10 cellular contexts compared by ENCODE assay signal in genomic region chr17:27838607-27839006, GRCh38. TPM values are rescaled to one million over a fixed set of nuclear protein-coding genes. Genes with fewer than 3 reads are reported as not detected.
DNase-seq lines count a peak whose midpoint lies in the region; ATAC-seq, FAIRE-seq and TF ChIP-seq lines count a peak whose summit lies in the region.
"Not testable (repeated sequence)": the region's sequence is repeated elsewhere in the genome, so short reads cannot be mapped to it uniquely, and the experiment has no call there.
"Had no signal": no experiment of that assay in that cellular context is flagged by ENCODE, and none has a peak within 500 bp of the region (broad histone marks: within the 10 kb centered on the region; RNA-seq: fewer than 3 reads in every experiment).

No MANE protein-coding gene starts in this region.

- in situ Hi-C loops in K562 (cut with MboI) = not testable (repeated sequence)

- H3K27ac ChIP-seq in K562 (ENCODE audit: extremely low read depth, low read depth, low read length); neuronal stem cell (replicated peaks; ENCODE audit: low read length): not testable (repeated sequence)

- H3K23ac ChIP-seq in neuronal stem cell (ENCODE audit: low read depth, low read length, poor library complexity) = not testable (repeated sequence)

- not testable (repeated sequence) for H2BK5ac ChIP-seq in neuronal stem cell (ENCODE audit: low read length)

- not testable (repeated sequence) for H4K91ac ChIP-seq in neuronal stem cell (ENCODE audit: low read depth, low read length, poor library complexity)

- not testable (repeated sequence) for H3K9me3 ChIP-seq in K562 (replicated peaks; ENCODE audit: control insufficient read depth, insufficient read depth, low read depth, low read length); neuronal stem cell (replicated peaks in 1 of 2; ENCODE audit: control insufficient read depth in 2 of 2, insufficient read depth in 1 of 2, low read depth in 1 of 2, low read length in 2 of 2)

- not testable (repeated sequence) for TF ChIP-seq CTCF in K562 (IDR thresholded peaks at IDR 0.05 in 2 of 3, conservative IDR thresholded peaks at IDR 0.05 in 1 of 3; ENCODE audit: insufficient read depth in 2 of 3, low read depth in 1 of 3, low read length in 3 of 3)

- H3K4me1 ChIP-seq in K562 (replicated peaks in 1 of 2; ENCODE audit: control insufficient read depth in 2 of 2, insufficient read depth in 2 of 2, low read length in 2 of 2); neuronal stem cell (ENCODE audit: control insufficient read depth in 2 of 2, insufficient read depth in 1 of 2, low read depth in 1 of 2, low read length in 2 of 2): not testable (repeated sequence)

- DNase-seq in DMS53 (lab: John Stamatoyannopoulos, UW) = peak; percentile 33
- DNase-seq in NCI-H2107 treated with DMSO at 0.1 percent for 48 hours (lab: John Stamatoyannopoulos, UW; ENCODE audit: unreplicated experiment) = peak; percentile 54
- peak; percentile 13 for DNase-seq in NCI-H345 treated with DMSO at 0.1 percent for 48 hours (lab: John Stamatoyannopoulos, UW; ENCODE audit: unreplicated experiment)
- DNase-seq in NCI-H82 (lab: John Stamatoyannopoulos, UW) = peak; percentile 82
- not testable (repeated sequence) for DNase-seq in K562 (ENCODE audit: extremely low read depth in 1 of 4, low spot score in 3 of 4); left colon
- peak; percentile 9 for DNase-seq in neuronal stem cell (ENCODE audit: low spot score)

- CTCF ChIA-PET in K562 (lab: Yijun Ruan, JAX; ENCODE audit: low intra/inter-chr PET ratio) = not testable (repeated sequence)

- H3K79me1 ChIP-seq in neuronal stem cell (ENCODE audit: low read depth, low read length) = not testable (repeated sequence)

- H3K27me3 ChIP-seq in K562 (ENCODE audit: control insufficient read depth in 2 of 2, insufficient read depth in 2 of 2, low read length in 2 of 2) = not testable (repeated sequence)
- H3K27me3 ChIP-seq in neuronal stem cell (ENCODE audit: control insufficient read depth in 3 of 3, insufficient read depth in 3 of 3, low read depth in 1 of 3, low read length in 3 of 3) = peaks cover 0 to 14% (median 0%) of the 10 kb centered on the region in 3 experiments

- H2BK12ac ChIP-seq in neuronal stem cell (ENCODE audit: low read length) = not testable (repeated sequence)

- H3K79me2 ChIP-seq in K562 (ENCODE audit: control insufficient read depth, insufficient read depth, low read length) = not testable (repeated sequence)

- not testable (repeated sequence) for H3K4me2 ChIP-seq in K562 (ENCODE audit: insufficient read depth, low read length); neuronal stem cell (ENCODE audit: insufficient read depth, low read length, poor library complexity, severe bottlenecking)

- H3K9ac ChIP-seq in K562 (ENCODE audit: insufficient read depth in 1 of 2, low read depth in 2 of 2, low read length in 2 of 2); neuronal stem cell (ENCODE audit: low read depth, low read length, poor library complexity): not testable (repeated sequence)

- intact Hi-C loops in K562 (cut with micrococcal nuclease); left colon (cut with DNase I, micrococcal nuclease): not testable (repeated sequence)

- H2BK120ac ChIP-seq in neuronal stem cell (ENCODE audit: low read depth, low read length) = not testable (repeated sequence)

- POLR2A ChIA-PET in K562 (lab: Yijun Ruan, JAX) = not testable (repeated sequence)

- ATAC-seq in K562 = not testable (repeated sequence)
- peak; percentile 34 for ATAC-seq in left colon

- peak; percentile 15 for FAIRE-seq in K562 (lab: Jason Lieb, UNC)

- not testable (repeated sequence) for TF ChIP-seq POLR2A in K562 (conservative IDR thresholded peaks at IDR 0.05)

- H2AK5ac ChIP-seq in neuronal stem cell (ENCODE audit: low read depth, low read length) = not testable (repeated sequence)

- not testable (repeated sequence) for H4K20me1 ChIP-seq in K562 (replicated peaks; ENCODE audit: control insufficient read depth, insufficient read depth, low read length)

- H2AFZ ChIP-seq in K562 (ENCODE audit: low read depth, low read length); neuronal stem cell (ENCODE audit: low read length): not testable (repeated sequence)

- BruUV-seq in K562 (replicated peaks; lab: Mats Ljungman, UMichigan) = not testable (repeated sequence)

- WGBS in K562 (ENCODE audit: insufficient coverage, low coverage, missing lambda C conversion rate) = 0% methylated on average over 2 of the region's 3 CpGs
- WGBS in neuronal stem cell (ENCODE audit: extremely low coverage in 2 of 2, insufficient read length in 2 of 2, insufficient replicate concordance in 1 of 2), 2 donors = no CpG with 5 or more reads among the region's 3 CpGs

- TF ChIP-seq RAD21 in K562 (CRISPR knock-in tag; conservative IDR thresholded peaks at IDR 0.05 in 1 of 2, IDR thresholded peaks at IDR 0.05 in 1 of 2) = not testable (repeated sequence)

- not testable (repeated sequence) for H3K4ac ChIP-seq in neuronal stem cell (ENCODE audit: low read length)

- H3K9me1 ChIP-seq in K562 (ENCODE audit: control insufficient read depth, insufficient read depth, low read length) = not testable (repeated sequence)

- H3K18ac ChIP-seq in neuronal stem cell (ENCODE audit: low read length) = not testable (repeated sequence)

- TF ChIP-seq EP300 in K562 (IDR thresholded peaks at IDR 0.05; ENCODE audit: low read length) = not testable (repeated sequence)

- not testable (repeated sequence) for H3K4me3 ChIP-seq in K562; neuronal stem cell (ENCODE audit: low read length in 2 of 2)

- not testable (repeated sequence) for H3K14ac ChIP-seq in neuronal stem cell (ENCODE audit: low read length)

- H3K36me3 ChIP-seq in K562 (ENCODE audit: control insufficient read depth, insufficient read depth, low read length); neuronal stem cell (replicated peaks in 1 of 2; ENCODE audit: control insufficient read depth in 2 of 2, insufficient read depth in 2 of 2, low read length in 2 of 2): not testable (repeated sequence)

- H4K8ac ChIP-seq in neuronal stem cell (ENCODE audit: low read depth, low read length) = not testable (repeated sequence)

- not testable (repeated sequence) for H2BK15ac ChIP-seq in neuronal stem cell (ENCODE audit: low read length)

RNA-seq across cellular contexts. Expression of gene NOS2, which starts 38.3 kb away (rescaled TPM):
- not detected in 2 replicates for total RNA-seq in K562 (2011; cell fraction: chromatin; rRNA removed; ENCODE audit: low replicate concordance)
- not detected in 2 replicates for total RNA-seq in K562 (2011; cell fraction: nucleolus; rRNA removed)
- total RNA-seq in K562 (2011; cell fraction: nucleoplasm; rRNA removed) = not detected in 2 replicates
- total RNA-seq in K562 (2014; rRNA removed) (not detected in 2 replicates), K562 (2014; rRNA removed; fragmentation: Illumina TruSeq; extraction: Trizol) (not detected in 2 replicates), K562 (2015; rRNA removed; fragmentation: Illumina TruSeq; extraction: Trizol) (not detected in 2 replicates), K562 (2021) (not detected in 2 replicates), left colon (10 to 100 TPM; 11.6 to 48.3 TPM)
- polyA plus RNA-seq in K562 (2011; rRNA removed) (not detected in 2 replicates), K562 (2014; fragmentation: Illumina TruSeq; extraction: Trizol) (not detected in 2 replicates), K562 (2014; fragmentation: Nextera tagmentation; extraction: Ambion mirVana) (not detected), K562 (2014; rRNA removed) (not detected in 2 replicates)
- polyA plus RNA-seq in K562 (2011; cell fraction: cytosol; rRNA removed) = 0.01 TPM in 1 of 2 replicates, not detected in the other
- not detected in 2 replicates for polyA plus RNA-seq in K562 (2011; cell fraction: nucleus; rRNA removed)
- not detected in 2 replicates for polyA plus RNA-seq in K562 (2012)
- polyA minus RNA-seq in K562 (2011; rRNA and poly(A)+ RNA removed) = not detected in 2 replicates
- not detected in 2 replicates for polyA minus RNA-seq in K562 (2011; cell fraction: cytosol; rRNA and poly(A)+ RNA removed)
- not detected in 2 replicates for polyA minus RNA-seq in K562 (2011; cell fraction: nucleus; rRNA and poly(A)+ RNA removed)
- 2.5 TPM for polyA plus RNA-seq in neuronal stem cell (2013, experiment 1 of 2)
- polyA plus RNA-seq in neuronal stem cell (2013, experiment 2 of 2) = 2.5 TPM
- total RNA-seq: GM23248 had no signal
- polyA plus RNA-seq: AG04450; CD4-positive, CD25-positive, alpha-beta regulatory T cell; GM23248 had no signal

RNA-seq across cellular contexts. Expression of gene LYRM9, which starts 54.6 kb away (rescaled TPM):
- total RNA-seq in K562 (2011; cell fraction: chromatin; rRNA removed; ENCODE audit: low replicate concordance) = 5.1 and 6.8 TPM in 2 replicates
- 2.4 and 2.8 TPM in 2 replicates for total RNA-seq in K562 (2011; cell fraction: nucleolus; rRNA removed)
- total RNA-seq in K562 (2011; cell fraction: nucleoplasm; rRNA removed) = 5.9 and 11.5 TPM in 2 replicates
- total RNA-seq in K562 (2014; rRNA removed) (1.6 and 3.2 TPM in 2 replicates), K562 (2014; rRNA removed; fragmentation: Illumina TruSeq; extraction: Trizol) (0.89 and 0.98 TPM in 2 replicates), K562 (2015; rRNA removed; fragmentation: Illumina TruSeq; extraction: Trizol) (1.2 and 1.4 TPM in 2 replicates), K562 (2021) (1.1 and 1.8 TPM in 2 replicates), left colon (1 to 10 TPM; 3.0 to 3.8 TPM)
- polyA plus RNA-seq in K562 (2011; rRNA removed) (4.1 and 4.7 TPM in 2 replicates), K562 (2014; fragmentation: Illumina TruSeq; extraction: Trizol) (1.3 and 1.9 TPM in 2 replicates), K562 (2014; fragmentation: Nextera tagmentation; extraction: Ambion mirVana) (1 to 10 TPM; 1.0 to 1.8 TPM), K562 (2014; rRNA removed) (2.7 and 3.3 TPM in 2 replicates)
- 4.5 and 4.7 TPM in 2 replicates for polyA plus RNA-seq in K562 (2011; cell fraction: cytosol; rRNA removed)
- polyA plus RNA-seq in K562 (2011; cell fraction: nucleus; rRNA removed) = 7.3 and 7.6 TPM in 2 replicates
- polyA plus RNA-seq in K562 (2012) = 3.0 and 7.0 TPM in 2 replicates
- polyA minus RNA-seq in K562 (2011; rRNA and poly(A)+ RNA removed) = 1.2 and 1.4 TPM in 2 replicates
- 0.57 TPM in 1 of 2 replicates, not detected in the other for polyA minus RNA-seq in K562 (2011; cell fraction: cytosol; rRNA and poly(A)+ RNA removed)
- 1.1 and 1.8 TPM in 2 replicates for polyA minus RNA-seq in K562 (2011; cell fraction: nucleus; rRNA and poly(A)+ RNA removed)
- 12.5 TPM for polyA plus RNA-seq in neuronal stem cell (2013, experiment 1 of 2)
- polyA plus RNA-seq in neuronal stem cell (2013, experiment 2 of 2) = 11.8 TPM

Comparison
In these comparisons a context has a peak if more than half of its experiments do, and no peak if none do; other contexts are left out.
1. RNA of gene NOS2, which starts 38.3 kb away (total RNA-seq): 11.6 to 48.3 TPM in left colon; not detected in K562; every median in the first group is over 10 times any median in the second.